In the genomic region with DNA sequence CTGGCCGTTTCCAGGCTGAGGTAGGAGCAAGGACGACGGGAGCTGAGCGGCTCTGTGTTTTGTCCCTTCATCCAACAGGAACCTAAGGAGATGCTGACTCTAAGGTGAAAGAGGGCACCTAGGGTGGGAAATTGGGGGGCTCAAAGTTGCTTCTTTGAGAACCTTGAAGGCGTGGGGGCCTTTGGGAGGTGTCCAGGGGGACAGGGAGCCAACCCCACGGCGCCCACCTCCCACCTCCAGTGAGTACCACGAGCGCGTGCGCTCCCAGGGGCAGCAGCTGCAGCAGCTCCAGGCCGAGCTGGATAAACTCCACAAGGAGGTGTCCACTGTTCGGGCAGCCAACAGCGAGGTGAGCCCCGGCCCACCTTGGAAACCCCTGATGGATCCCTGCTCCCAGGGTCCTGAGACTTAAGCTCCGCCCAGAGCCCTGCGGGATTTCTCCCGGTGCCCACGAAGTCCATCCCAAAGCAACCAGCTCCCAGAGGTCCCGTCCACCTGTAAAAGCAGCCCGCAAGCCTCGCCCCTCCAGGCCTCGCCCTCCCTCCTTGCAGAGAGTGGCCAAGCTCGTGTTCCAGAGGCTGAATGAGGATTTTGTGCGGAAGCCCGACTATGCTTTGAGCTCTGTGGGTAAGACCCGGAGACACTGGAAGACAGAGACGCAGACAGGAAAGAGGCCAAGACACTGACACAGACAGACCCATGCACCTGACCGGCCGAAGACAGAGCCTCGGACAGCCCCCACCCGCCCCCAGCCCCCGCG, we compare ENCODE assay signal across 7 cellular contexts. TPM values are rescaled to one million over a fixed set of nuclear protein-coding genes. Genes with fewer than 3 reads are reported as not detected.
DNase-seq lines count a peak whose midpoint lies in the region; ATAC-seq, FAIRE-seq and TF ChIP-seq lines count a peak whose summit lies in the region.

No MANE protein-coding gene starts in this region.

- intact Hi-C loops in kidney (cut with DNase I), result no loop called here

- DNase-seq in GM10266 (ENCODE audit: extremely low spot score) (peak; percentile 40), NCI-H748 (lab: John Stamatoyannopoulos, UW; ENCODE audit: unreplicated experiment) (peak; percentile 54), astrocyte of the cerebellum (ENCODE audit: low read depth) (no peak), kidney (peak; percentile 81), thoracic aorta (ENCODE audit: low spot score) (no peak), UCSD-AML1 (lab: John Stamatoyannopoulos, UW; ENCODE audit: unreplicated experiment) (no peak), dedifferentiated amniotic fluid mesenchymal stem cell (ENCODE audit: extremely low spot score) (no peak)

- no peak for ATAC-seq in thoracic aorta (ENCODE audit: insufficient number of reproducible peaks, low FRiP score, low read depth)

- H3K4me1 ChIP-seq in kidney (ENCODE audit: control insufficient read depth in 1 of 2, insufficient read depth in 1 of 2, low read depth in 1 of 2, low read length in 2 of 2), result peaks cover 0 to 22% of the 10 kb centered on the region in 2 donors
- H3K4me1 ChIP-seq in thoracic aorta (ENCODE audit: control insufficient read depth in 1 of 2, low read depth in 2 of 2), result peaks cover 11 to 32% of the 10 kb centered on the region in 2 donors

- H3K36me3 ChIP-seq in kidney (ENCODE audit: control insufficient read depth in 1 of 2, insufficient read depth in 2 of 2, low read length in 2 of 2) (peaks cover 4% of the 10 kb centered on the region in 2 donors), thoracic aorta (peaks cover 7% of the 10 kb centered on the region)

- no peaks in the 10 kb centered on the region for H3K9me3 ChIP-seq in kidney (ENCODE audit: control insufficient read depth in 1 of 2, low read length in 2 of 2)
- H3K9me3 ChIP-seq in thoracic aorta, result no peaks in the 10 kb centered on the region

- peak overlapping the region; percentile 43 for H3K4me3 ChIP-seq in astrocyte of the cerebellum (ENCODE audit: low read depth, low read length)
- H3K4me3 ChIP-seq in kidney (ENCODE audit: low read length in 2 of 2), result peak overlapping the region; percentile 21 to 58
- H3K4me3 ChIP-seq in thoracic aorta, result peak overlapping the region; percentile 75

- TF ChIP-seq CTCF in GM10266 (IDR thresholded peaks at IDR 0.05; ENCODE audit: control insufficient read depth, insufficient read depth, low read depth, missing control alignments), result no peak
- no peak for TF ChIP-seq CTCF in astrocyte of the cerebellum (IDR thresholded peaks at IDR 0.05; ENCODE audit: low read depth, low read length, missing control alignments)
- TF ChIP-seq CTCF in kidney (IDR thresholded peaks at IDR 0.05; ENCODE audit: borderline replicate concordance, extremely low read depth, insufficient read depth), result no peak
- TF ChIP-seq CTCF in thoracic aorta (IDR thresholded peaks at IDR 0.05), result no peak

- no peaks in the 10 kb centered on the region for H3K27me3 ChIP-seq in thoracic aorta (replicated peaks; ENCODE audit: insufficient read depth)

- no peak overlapping the region for H3K27ac ChIP-seq in kidney (ENCODE audit: low read depth in 2 of 2, low read length in 2 of 2)
- peak overlapping the region in 1 of 2 donors; percentile 84 for H3K27ac ChIP-seq in thoracic aorta

- in situ Hi-C loops in astrocyte of the cerebellum (cut with HindIII; ENCODE audit: low sequenced_read_pairs), result no loop called here

- H3K9ac ChIP-seq in kidney (ENCODE audit: low read length in 2 of 2), result peak overlapping the region in 1 of 2 donors; percentile 41

- no peak for FAIRE-seq in kidney (lab: Jason Lieb, UNC)

RNA-seq across cellular contexts. Expression of a gene that starts 2.9 kb away (rescaled TPM):
- total RNA-seq in kidney (16.0 TPM), thoracic aorta (1 to 10 TPM in 1 of 2 donors, not detected in 1; 1.5 TPM)
- polyA plus RNA-seq in kidney (ENCODE audit: insufficient read depth, low read depth, low replicate concordance), result 13.1 TPM

RNA-seq across cellular contexts. Expression of a gene that starts 46.1 kb away (rescaled TPM):
- total RNA-seq in kidney (145 TPM), thoracic aorta (100 to 1,000 TPM; 125 to 126 TPM)
- polyA plus RNA-seq in kidney (ENCODE audit: insufficient read depth, low read depth, low replicate concordance), result 128 TPM

RNA-seq across cellular contexts. Expression of a gene that starts 46.1 kb away (rescaled TPM):
- total RNA-seq in kidney (101 TPM), thoracic aorta (10 to 100 TPM; 21.7 to 43.4 TPM)
- polyA plus RNA-seq in kidney (ENCODE audit: insufficient read depth, low read depth, low replicate concordance), result 11.1 TPM

Comparison
In these comparisons a context has a peak if more than half of its experiments do, and no peak if none do; other contexts are left out.
1. DNase-seq: peak in GM10266 (single experiment), NCI-H748 (single experiment) and kidney (single experiment); none in astrocyte of the cerebellum (single experiment), thoracic aorta (single experiment), UCSD-AML1 (single experiment) and dedifferentiated amniotic fluid mesenchymal stem cell (single experiment).
2. Peak in every context shown above with its lines, with median percentiles within 50 percentile points of each other: H3K4me3 ChIP-seq.